Comparison of ENCODE assay signal across 1 cellular context in the genomic region with DNA sequence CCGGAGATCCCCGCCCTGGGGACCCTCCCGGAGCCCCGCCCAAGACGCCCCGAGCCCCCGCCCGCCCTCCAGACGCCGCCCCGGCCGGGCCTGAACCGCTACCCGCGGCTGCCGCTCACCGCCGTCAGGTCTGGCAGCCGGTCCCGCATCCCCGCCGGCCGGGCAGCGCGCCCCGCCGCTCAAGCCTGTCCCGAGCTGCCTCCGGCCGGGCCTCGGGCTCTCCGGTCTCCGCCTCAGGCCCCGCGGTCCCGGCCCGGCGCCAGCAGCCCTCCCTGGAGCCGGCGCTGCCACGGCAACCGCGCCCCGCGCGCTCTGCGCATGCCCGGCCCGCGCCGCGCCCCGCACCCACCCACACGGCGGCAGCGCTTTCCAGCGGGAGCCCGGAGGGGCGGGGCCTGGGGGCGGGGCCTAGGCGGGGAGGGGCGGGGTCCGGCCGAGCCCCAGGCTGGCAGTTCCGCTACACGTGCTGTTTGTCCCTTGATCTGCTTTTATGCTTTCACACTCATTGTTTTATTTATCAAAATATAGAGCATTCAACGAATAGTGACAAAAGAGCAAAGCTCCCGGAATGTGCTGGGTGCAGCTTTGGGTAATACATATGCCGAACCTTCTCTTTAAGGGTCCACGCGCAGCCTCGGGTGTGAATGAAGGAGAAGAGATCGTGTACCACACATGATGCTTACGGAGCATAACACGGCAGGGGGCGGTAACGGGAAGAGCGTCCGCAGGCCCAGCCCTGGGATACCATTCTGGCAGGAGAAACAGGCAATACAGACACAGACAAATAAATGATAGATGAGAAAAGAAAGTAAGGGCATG.
TF ChIP-seq lines count a peak whose summit lies in the region.

A gene (minus strand): TSS at position 300 of the 819 bp plus-strand sequence. CDS start 151 bp downstream, at position 149.

TF ChIP-seq in WTC11, 78 proteins besides CTCF, POLR2A, EP300 and RAD21 (continued from another document):
- no peak for TF ChIP-seq ZNF423 (CRISPR knock-in tag; IDR thresholded peaks at IDR 0.05)
- TF ChIP-seq KAT7 (CRISPR knock-in tag; IDR thresholded peaks at IDR 0.05; ENCODE audit: borderline replicate concordance), result no peak
- TF ChIP-seq, protein P1, sequence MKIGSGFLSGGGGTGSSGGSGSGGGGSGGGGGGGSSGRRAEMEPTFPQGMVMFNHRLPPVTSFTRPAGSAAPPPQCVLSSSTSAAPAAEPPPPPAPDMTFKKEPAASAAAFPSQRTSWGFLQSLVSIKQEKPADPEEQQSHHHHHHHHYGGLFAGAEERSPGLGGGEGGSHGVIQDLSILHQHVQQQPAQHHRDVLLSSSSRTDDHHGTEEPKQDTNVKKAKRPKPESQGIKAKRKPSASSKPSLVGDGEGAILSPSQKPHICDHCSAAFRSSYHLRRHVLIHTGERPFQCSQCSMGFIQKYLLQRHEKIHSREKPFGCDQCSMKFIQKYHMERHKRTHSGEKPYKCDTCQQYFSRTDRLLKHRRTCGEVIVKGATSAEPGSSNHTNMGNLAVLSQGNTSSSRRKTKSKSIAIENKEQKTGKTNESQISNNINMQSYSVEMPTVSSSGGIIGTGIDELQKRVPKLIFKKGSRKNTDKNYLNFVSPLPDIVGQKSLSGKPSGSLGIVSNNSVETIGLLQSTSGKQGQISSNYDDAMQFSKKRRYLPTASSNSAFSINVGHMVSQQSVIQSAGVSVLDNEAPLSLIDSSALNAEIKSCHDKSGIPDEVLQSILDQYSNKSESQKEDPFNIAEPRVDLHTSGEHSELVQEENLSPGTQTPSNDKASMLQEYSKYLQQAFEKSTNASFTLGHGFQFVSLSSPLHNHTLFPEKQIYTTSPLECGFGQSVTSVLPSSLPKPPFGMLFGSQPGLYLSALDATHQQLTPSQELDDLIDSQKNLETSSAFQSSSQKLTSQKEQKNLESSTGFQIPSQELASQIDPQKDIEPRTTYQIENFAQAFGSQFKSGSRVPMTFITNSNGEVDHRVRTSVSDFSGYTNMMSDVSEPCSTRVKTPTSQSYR (CRISPR knock-in tag; IDR thresholded peaks at IDR 0.05), result no peak
- no peak for TF ChIP-seq ZNF232 (CRISPR knock-in tag; IDR thresholded peaks at IDR 0.05)
- no peak for TF ChIP-seq ATF1 (CRISPR knock-in tag; IDR thresholded peaks at IDR 0.05)
- TF ChIP-seq, protein P2, sequence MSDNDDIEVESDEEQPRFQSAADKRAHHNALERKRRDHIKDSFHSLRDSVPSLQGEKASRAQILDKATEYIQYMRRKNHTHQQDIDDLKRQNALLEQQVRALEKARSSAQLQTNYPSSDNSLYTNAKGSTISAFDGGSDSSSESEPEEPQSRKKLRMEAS (CRISPR knock-in tag; IDR thresholded peaks at IDR 0.05), result peak; percentile 64; the same call in 1 of the 2 replicates
- TF ChIP-seq, protein P3, sequence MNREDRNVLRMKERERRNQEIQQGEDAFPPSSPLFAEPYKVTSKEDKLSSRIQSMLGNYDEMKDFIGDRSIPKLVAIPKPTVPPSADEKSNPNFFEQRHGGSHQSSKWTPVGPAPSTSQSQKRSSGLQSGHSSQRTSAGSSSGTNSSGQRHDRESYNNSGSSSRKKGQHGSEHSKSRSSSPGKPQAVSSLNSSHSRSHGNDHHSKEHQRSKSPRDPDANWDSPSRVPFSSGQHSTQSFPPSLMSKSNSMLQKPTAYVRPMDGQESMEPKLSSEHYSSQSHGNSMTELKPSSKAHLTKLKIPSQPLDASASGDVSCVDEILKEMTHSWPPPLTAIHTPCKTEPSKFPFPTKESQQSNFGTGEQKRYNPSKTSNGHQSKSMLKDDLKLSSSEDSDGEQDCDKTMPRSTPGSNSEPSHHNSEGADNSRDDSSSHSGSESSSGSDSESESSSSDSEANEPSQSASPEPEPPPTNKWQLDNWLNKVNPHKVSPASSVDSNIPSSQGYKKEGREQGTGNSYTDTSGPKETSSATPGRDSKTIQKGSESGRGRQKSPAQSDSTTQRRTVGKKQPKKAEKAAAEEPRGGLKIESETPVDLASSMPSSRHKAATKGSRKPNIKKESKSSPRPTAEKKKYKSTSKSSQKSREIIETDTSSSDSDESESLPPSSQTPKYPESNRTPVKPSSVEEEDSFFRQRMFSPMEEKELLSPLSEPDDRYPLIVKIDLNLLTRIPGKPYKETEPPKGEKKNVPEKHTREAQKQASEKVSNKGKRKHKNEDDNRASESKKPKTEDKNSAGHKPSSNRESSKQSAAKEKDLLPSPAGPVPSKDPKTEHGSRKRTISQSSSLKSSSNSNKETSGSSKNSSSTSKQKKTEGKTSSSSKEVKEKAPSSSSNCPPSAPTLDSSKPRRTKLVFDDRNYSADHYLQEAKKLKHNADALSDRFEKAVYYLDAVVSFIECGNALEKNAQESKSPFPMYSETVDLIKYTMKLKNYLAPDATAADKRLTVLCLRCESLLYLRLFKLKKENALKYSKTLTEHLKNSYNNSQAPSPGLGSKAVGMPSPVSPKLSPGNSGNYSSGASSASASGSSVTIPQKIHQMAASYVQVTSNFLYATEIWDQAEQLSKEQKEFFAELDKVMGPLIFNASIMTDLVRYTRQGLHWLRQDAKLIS (CRISPR knock-in tag; IDR thresholded peaks at IDR 0.05; ENCODE audit: borderline replicate concordance), result no peak
- TF ChIP-seq NR3C1 (CRISPR knock-in tag; conservative IDR thresholded peaks at IDR 0.05; ENCODE audit: low read depth), result no peak
- no peak for TF ChIP-seq TP53 (CRISPR knock-in tag; IDR thresholded peaks at IDR 0.05)
- TF ChIP-seq NFE2L1 (CRISPR knock-in tag; IDR thresholded peaks at IDR 0.05), result no peak
- TF ChIP-seq SMAD4 (CRISPR knock-in tag; IDR thresholded peaks at IDR 0.05), result no peak
- TF ChIP-seq, protein P4, sequence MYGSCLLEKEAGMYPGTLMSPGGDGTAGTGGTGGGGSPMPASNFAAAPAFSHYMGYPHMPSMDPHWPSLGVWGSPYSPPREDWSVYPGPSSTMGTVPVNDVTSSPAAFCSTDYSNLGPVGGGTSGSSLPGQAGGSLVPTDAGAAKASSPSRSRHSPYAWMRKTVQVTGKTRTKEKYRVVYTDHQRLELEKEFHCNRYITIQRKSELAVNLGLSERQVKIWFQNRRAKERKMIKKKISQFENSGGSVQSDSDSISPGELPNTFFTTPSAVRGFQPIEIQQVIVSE (CRISPR knock-in tag; IDR thresholded peaks at IDR 0.05; ENCODE audit: borderline replicate concordance), result no peak
- TF ChIP-seq, protein P5, sequence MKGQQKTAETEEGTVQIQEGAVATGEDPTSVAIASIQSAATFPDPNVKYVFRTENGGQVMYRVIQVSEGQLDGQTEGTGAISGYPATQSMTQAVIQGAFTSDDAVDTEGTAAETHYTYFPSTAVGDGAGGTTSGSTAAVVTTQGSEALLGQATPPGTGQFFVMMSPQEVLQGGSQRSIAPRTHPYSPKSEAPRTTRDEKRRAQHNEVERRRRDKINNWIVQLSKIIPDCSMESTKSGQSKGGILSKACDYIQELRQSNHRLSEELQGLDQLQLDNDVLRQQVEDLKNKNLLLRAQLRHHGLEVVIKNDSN (CRISPR knock-in tag; IDR thresholded peaks at IDR 0.05), result peak; percentile 41; the same call in 1 of the 2 replicates
- no peak for TF ChIP-seq SMAD3 (CRISPR knock-in tag; IDR thresholded peaks at IDR 0.05; ENCODE audit: borderline replicate concordance)
- peak; percentile 48; the same call in 1 of the 2 replicates for TF ChIP-seq SP1 (CRISPR knock-in tag; conservative IDR thresholded peaks at IDR 0.05)
- TF ChIP-seq ZNF671 (CRISPR knock-in tag; IDR thresholded peaks at IDR 0.05), result no peak
- TF ChIP-seq, protein P6, sequence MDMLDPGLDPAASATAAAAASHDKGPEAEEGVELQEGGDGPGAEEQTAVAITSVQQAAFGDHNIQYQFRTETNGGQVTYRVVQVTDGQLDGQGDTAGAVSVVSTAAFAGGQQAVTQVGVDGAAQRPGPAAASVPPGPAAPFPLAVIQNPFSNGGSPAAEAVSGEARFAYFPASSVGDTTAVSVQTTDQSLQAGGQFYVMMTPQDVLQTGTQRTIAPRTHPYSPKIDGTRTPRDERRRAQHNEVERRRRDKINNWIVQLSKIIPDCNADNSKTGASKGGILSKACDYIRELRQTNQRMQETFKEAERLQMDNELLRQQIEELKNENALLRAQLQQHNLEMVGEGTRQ (CRISPR knock-in tag; IDR thresholded peaks at IDR 0.05), result no peak
- TF ChIP-seq NR1H2 (CRISPR knock-in tag; IDR thresholded peaks at IDR 0.05), result no peak
- no peak for TF ChIP-seq EMX1 (CRISPR knock-in tag; IDR thresholded peaks at IDR 0.05)
- 0 out of 2 replicates have a peak, but pooled peaks have one; percentile 25 for TF ChIP-seq FOXK1 (CRISPR knock-in tag; IDR thresholded peaks at IDR 0.05)
- TF ChIP-seq, protein P7, sequence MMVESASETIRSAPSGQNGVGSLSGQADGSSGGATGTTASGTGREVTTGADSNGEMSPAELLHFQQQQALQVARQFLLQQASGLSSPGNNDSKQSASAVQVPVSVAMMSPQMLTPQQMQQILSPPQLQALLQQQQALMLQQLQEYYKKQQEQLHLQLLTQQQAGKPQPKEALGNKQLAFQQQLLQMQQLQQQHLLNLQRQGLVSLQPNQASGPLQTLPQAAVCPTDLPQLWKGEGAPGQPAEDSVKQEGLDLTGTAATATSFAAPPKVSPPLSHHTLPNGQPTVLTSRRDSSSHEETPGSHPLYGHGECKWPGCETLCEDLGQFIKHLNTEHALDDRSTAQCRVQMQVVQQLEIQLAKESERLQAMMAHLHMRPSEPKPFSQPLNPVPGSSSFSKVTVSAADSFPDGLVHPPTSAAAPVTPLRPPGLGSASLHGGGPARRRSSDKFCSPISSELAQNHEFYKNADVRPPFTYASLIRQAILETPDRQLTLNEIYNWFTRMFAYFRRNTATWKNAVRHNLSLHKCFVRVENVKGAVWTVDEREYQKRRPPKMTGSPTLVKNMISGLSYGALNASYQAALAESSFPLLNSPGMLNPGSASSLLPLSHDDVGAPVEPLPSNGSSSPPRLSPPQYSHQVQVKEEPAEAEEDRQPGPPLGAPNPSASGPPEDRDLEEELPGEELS (CRISPR knock-in tag; IDR thresholded peaks at IDR 0.05), result 0 out of 2 replicates have a peak, but pooled peaks have one; percentile 9
- no peak for TF ChIP-seq CREB1 (CRISPR knock-in tag; IDR thresholded peaks at IDR 0.05)
- TF ChIP-seq, protein P8, sequence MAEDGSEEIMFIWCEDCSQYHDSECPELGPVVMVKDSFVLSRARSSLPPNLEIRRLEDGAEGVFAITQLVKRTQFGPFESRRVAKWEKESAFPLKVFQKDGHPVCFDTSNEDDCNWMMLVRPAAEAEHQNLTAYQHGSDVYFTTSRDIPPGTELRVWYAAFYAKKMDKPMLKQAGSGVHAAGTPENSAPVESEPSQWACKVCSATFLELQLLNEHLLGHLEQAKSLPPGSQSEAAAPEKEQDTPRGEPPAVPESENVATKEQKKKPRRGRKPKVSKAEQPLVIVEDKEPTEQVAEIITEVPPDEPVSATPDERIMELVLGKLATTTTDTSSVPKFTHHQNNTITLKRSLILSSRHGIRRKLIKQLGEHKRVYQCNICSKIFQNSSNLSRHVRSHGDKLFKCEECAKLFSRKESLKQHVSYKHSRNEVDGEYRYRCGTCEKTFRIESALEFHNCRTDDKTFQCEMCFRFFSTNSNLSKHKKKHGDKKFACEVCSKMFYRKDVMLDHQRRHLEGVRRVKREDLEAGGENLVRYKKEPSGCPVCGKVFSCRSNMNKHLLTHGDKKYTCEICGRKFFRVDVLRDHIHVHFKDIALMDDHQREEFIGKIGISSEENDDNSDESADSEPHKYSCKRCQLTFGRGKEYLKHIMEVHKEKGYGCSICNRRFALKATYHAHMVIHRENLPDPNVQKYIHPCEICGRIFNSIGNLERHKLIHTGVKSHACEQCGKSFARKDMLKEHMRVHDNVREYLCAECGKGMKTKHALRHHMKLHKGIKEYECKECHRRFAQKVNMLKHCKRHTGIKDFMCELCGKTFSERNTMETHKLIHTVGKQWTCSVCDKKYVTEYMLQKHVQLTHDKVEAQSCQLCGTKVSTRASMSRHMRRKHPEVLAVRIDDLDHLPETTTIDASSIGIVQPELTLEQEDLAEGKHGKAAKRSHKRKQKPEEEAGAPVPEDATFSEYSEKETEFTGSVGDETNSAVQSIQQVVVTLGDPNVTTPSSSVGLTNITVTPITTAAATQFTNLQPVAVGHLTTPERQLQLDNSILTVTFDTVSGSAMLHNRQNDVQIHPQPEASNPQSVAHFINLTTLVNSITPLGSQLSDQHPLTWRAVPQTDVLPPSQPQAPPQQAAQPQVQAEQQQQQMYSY (CRISPR knock-in tag; IDR thresholded peaks at IDR 0.05), result no peak
- no peak for TF ChIP-seq ZBTB21 (CRISPR knock-in tag; IDR thresholded peaks at IDR 0.05; ENCODE audit: borderline replicate concordance)
TF ChIP-seq in WTC11: peak in this region for 5.
